8 cellular contexts compared by ENCODE assay signal in the genomic region with DNA sequence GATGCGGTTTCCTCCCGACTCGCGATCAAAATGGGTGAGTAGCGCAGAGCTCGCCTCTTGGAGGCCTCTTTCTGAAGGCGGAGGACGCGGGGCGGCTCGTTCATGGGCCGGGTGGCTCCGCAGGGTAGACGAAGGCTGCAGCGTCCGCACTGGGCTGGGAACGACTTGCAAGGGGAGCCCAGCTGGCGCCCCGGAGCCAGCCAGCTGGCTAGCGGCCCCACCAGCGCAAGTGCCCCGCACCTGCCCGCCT. TPM values are rescaled to one million over a fixed set of nuclear protein-coding genes. Genes with fewer than 3 reads are reported as not detected.
DNase-seq lines count a peak whose midpoint lies in the region; ATAC-seq and TF ChIP-seq lines count a peak whose summit lies in the region.

No MANE protein-coding gene starts in this region.

- ATAC-seq in HG03521 (IDR thresholded peaks at IDR 0.05; ENCODE audit: unreplicated experiment) (peak; percentile 12), natural killer cell (peak in 2 of 3 donors; percentile 11 to 12)
- no peak for ATAC-seq in central memory CD8-positive, alpha-beta T cell (replicated peaks; ENCODE audit: extremely low read depth, poor library complexity, severe bottlenecking)

- no peak for DNase-seq in activated CD4-positive, alpha-beta T cell treated with anti-CD3 and anti-CD28 coated beads, Interleukin-2, amount 10 ng/mL, durations not matched to agents 24 days and 14 days
- no peak for DNase-seq in activated CD4-positive, alpha-beta T cell treated with anti-CD3 and anti-CD28 coated beads, Interleukin-2, amount 50 U/mL, for 4 hours
- no peak for DNase-seq in central memory CD8-positive, alpha-beta T cell (ENCODE audit: low spot score in 2 of 2)
- no peak for DNase-seq in natural killer cell
- DNase-seq in G401 (ENCODE audit: low spot score) = no peak
- no peak for DNase-seq in AG08395 (ENCODE audit: low spot score)
- DNase-seq in GM20000 (ENCODE audit: low spot score) = no peak

- peak overlapping the region; percentile 97 for H3K27ac Mint-ChIP-seq in activated CD4-positive, alpha-beta T cell treated with anti-CD3 and anti-CD28 coated beads, Interleukin-2, amount 10 ng/mL, durations not matched to agents 24 days and 14 days
- H3K27ac Mint-ChIP-seq in central memory CD8-positive, alpha-beta T cell (ENCODE audit: low read depth) = peak overlapping the region; percentile 93
- H3K27ac Mint-ChIP-seq in natural killer cell = peak overlapping the region; percentile 89 to 90

- no peaks in the 10 kb centered on the region for H3K9me3 Mint-ChIP-seq in activated CD4-positive, alpha-beta T cell treated with anti-CD3 and anti-CD28 coated beads, Interleukin-2, amount 10 ng/mL, durations not matched to agents 24 days and 14 days
- no peaks in the 10 kb centered on the region for H3K9me3 Mint-ChIP-seq in central memory CD8-positive, alpha-beta T cell
- no peaks in the 10 kb centered on the region for H3K9me3 Mint-ChIP-seq in natural killer cell

- H3K36me3 Mint-ChIP-seq in activated CD4-positive, alpha-beta T cell treated with anti-CD3 and anti-CD28 coated beads, Interleukin-2, amount 10 ng/mL, durations not matched to agents 24 days and 14 days (ENCODE audit: low read depth) = peaks cover 12% of the 10 kb centered on the region
- H3K36me3 Mint-ChIP-seq in central memory CD8-positive, alpha-beta T cell (ENCODE audit: insufficient read depth) = peaks cover 22% of the 10 kb centered on the region
- H3K36me3 Mint-ChIP-seq in natural killer cell = no peaks in the 10 kb centered on the region

- peaks cover 46% of the 10 kb centered on the region for H3K4me1 Mint-ChIP-seq in activated CD4-positive, alpha-beta T cell treated with anti-CD3 and anti-CD28 coated beads, Interleukin-2, amount 10 ng/mL, durations not matched to agents 24 days and 14 days
- H3K4me1 Mint-ChIP-seq in central memory CD8-positive, alpha-beta T cell = peaks cover 38% of the 10 kb centered on the region
- H3K4me1 Mint-ChIP-seq in natural killer cell = peaks cover 34 to 42% of the 10 kb centered on the region in 2 donors

- TF ChIP-seq CTCF in natural killer cell (IDR thresholded peaks at IDR 0.05) (no peak), GM20000 (IDR thresholded peaks at IDR 0.05; ENCODE audit: extremely low read depth, missing control alignments) (no peak)

- peak overlapping the region; percentile 96 for H3K4me3 Mint-ChIP-seq in activated CD4-positive, alpha-beta T cell treated with anti-CD3 and anti-CD28 coated beads, Interleukin-2, amount 10 ng/mL, durations not matched to agents 24 days and 14 days
- peak overlapping the region; percentile 90 for H3K4me3 Mint-ChIP-seq in central memory CD8-positive, alpha-beta T cell
- H3K4me3 Mint-ChIP-seq in natural killer cell = peak overlapping the region; percentile 95

- in situ Hi-C loops in G401 (cut with HindIII; ENCODE audit: low sequenced_read_pairs) = no loop called here

- no peaks in the 10 kb centered on the region for H3K27me3 Mint-ChIP-seq in activated CD4-positive, alpha-beta T cell treated with anti-CD3 and anti-CD28 coated beads, Interleukin-2, amount 10 ng/mL, durations not matched to agents 24 days and 14 days
- H3K27me3 Mint-ChIP-seq in central memory CD8-positive, alpha-beta T cell = no peaks in the 10 kb centered on the region
- no peaks in the 10 kb centered on the region for H3K27me3 Mint-ChIP-seq in natural killer cell (ENCODE audit: low read depth in 2 of 2)

- intact Hi-C loops in activated CD4-positive, alpha-beta T cell treated with anti-CD3 and anti-CD28 coated beads, Interleukin-2, amount 10 ng/mL, durations not matched to agents 24 days and 14 days (cut with micrococcal nuclease) = loop anchor here (1.0 to 5.0 kb wide), 3 partner anchors 22 to 582 kb away; a partner anchor contains a TSS
- intact Hi-C loops in natural killer cell (cut with micrococcal nuclease) = loop anchor here (5.0 kb wide), 1 partner anchor 208 kb away; a partner anchor contains a TSS

RNA-seq across cellular contexts. Expression of a gene that starts 0.3 kb away (rescaled TPM):
- 87.5 and 92.0 TPM in 2 replicates for total RNA-seq in activated CD4-positive, alpha-beta T cell treated with anti-CD3 and anti-CD28 coated beads, Interleukin-2, amount 10 ng/mL, durations not matched to agents 24 days and 14 days
- total RNA-seq in natural killer cell = 10 to 100 TPM; 27.9 to 45.2 (median 36.2) TPM
- 14.7 and 20.7 TPM in 2 replicates for total RNA-seq in G401 (2014; rRNA removed; shearing (Covaris generic))

RNA-seq across cellular contexts. Expression of a gene that starts 0.7 kb away (rescaled TPM):
- total RNA-seq in activated CD4-positive, alpha-beta T cell treated with anti-CD3 and anti-CD28 coated beads, Interleukin-2, amount 10 ng/mL, durations not matched to agents 24 days and 14 days = 111 and 113 TPM in 2 replicates
- 10 to 100 TPM; 57.8 to 66.3 (median 60.4) TPM for total RNA-seq in natural killer cell
- 83.2 and 91.9 TPM in 2 replicates for total RNA-seq in G401 (2014; rRNA removed; shearing (Covaris generic))

RNA-seq across cellular contexts. Expression of a gene that starts 38.9 kb away (rescaled TPM):
- total RNA-seq in activated CD4-positive, alpha-beta T cell treated with anti-CD3 and anti-CD28 coated beads, Interleukin-2, amount 10 ng/mL, durations not matched to agents 24 days and 14 days = 2.8 and 3.5 TPM in 2 replicates
- total RNA-seq in natural killer cell = 1 to 10 TPM in 2 of 3 donors, under 1 TPM in 1; 0.97 to 1.4 (median 1.1) TPM
- 1.1 TPM in 1 of 2 replicates, not detected in the other for total RNA-seq in G401 (2014; rRNA removed; shearing (Covaris generic))

RNA-seq across cellular contexts. Expression of a gene that starts 47.5 kb away (rescaled TPM):
- 39.3 and 43.9 TPM in 2 replicates for total RNA-seq in activated CD4-positive, alpha-beta T cell treated with anti-CD3 and anti-CD28 coated beads, Interleukin-2, amount 10 ng/mL, durations not matched to agents 24 days and 14 days
- total RNA-seq in natural killer cell = 10 to 100 TPM; 38.9 to 45.5 (median 39.2) TPM
- total RNA-seq in G401 (2014; rRNA removed; shearing (Covaris generic)) = 17.5 and 24.9 TPM in 2 replicates
